Comparison of ENCODE assay signal across 1 cellular context in the genomic region with DNA sequence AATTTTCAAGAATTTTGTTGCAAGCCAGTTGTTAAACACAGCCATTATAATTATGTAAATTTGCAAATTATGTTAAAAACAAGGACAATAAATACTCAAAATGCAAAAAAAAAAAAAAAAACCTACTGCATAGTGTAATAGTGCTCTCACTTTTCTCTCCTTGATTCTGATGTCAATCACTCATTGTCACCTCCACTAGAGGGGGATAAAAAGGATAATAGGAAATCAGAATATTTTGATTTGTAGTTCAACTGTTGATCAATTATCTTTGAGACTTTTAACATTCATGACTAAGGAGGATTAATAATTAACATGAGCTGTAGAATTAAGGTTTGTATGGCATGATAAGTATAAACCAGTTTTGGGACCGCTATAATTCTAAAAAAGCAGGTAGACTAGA.
TF ChIP-seq lines count a peak whose summit lies in the region.

No MANE protein-coding gene starts in this region.

TF ChIP-seq in liver, 16 proteins besides CTCF, POLR2A, EP300 and RAD21:
- no peak for TF ChIP-seq TAF1 (conservative IDR thresholded peaks at IDR 0.05)
- no peak for TF ChIP-seq GABPA (IDR thresholded peaks at IDR 0.05 in 1 of 2, conservative IDR thresholded peaks at IDR 0.05 in 1 of 2)
- TF ChIP-seq, protein P1, sequence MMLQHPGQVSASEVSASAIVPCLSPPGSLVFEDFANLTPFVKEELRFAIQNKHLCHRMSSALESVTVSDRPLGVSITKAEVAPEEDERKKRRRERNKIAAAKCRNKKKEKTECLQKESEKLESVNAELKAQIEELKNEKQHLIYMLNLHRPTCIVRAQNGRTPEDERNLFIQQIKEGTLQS (IDR thresholded peaks at IDR 0.05), result no peak
- TF ChIP-seq, protein P2, sequence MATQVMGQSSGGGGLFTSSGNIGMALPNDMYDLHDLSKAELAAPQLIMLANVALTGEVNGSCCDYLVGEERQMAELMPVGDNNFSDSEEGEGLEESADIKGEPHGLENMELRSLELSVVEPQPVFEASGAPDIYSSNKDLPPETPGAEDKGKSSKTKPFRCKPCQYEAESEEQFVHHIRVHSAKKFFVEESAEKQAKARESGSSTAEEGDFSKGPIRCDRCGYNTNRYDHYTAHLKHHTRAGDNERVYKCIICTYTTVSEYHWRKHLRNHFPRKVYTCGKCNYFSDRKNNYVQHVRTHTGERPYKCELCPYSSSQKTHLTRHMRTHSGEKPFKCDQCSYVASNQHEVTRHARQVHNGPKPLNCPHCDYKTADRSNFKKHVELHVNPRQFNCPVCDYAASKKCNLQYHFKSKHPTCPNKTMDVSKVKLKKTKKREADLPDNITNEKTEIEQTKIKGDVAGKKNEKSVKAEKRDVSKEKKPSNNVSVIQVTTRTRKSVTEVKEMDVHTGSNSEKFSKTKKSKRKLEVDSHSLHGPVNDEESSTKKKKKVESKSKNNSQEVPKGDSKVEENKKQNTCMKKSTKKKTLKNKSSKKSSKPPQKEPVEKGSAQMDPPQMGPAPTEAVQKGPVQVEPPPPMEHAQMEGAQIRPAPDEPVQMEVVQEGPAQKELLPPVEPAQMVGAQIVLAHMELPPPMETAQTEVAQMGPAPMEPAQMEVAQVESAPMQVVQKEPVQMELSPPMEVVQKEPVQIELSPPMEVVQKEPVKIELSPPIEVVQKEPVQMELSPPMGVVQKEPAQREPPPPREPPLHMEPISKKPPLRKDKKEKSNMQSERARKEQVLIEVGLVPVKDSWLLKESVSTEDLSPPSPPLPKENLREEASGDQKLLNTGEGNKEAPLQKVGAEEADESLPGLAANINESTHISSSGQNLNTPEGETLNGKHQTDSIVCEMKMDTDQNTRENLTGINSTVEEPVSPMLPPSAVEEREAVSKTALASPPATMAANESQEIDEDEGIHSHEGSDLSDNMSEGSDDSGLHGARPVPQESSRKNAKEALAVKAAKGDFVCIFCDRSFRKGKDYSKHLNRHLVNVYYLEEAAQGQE (IDR thresholded peaks at IDR 0.05), result no peak
- TF ChIP-seq JUND (IDR thresholded peaks at IDR 0.05), result no peak
- TF ChIP-seq HNF4A (conservative IDR thresholded peaks at IDR 0.05), result no peak
- TF ChIP-seq, protein P3, sequence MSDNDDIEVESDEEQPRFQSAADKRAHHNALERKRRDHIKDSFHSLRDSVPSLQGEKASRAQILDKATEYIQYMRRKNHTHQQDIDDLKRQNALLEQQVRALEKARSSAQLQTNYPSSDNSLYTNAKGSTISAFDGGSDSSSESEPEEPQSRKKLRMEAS (IDR thresholded peaks at IDR 0.05), result no peak
- TF ChIP-seq RXRA (IDR thresholded peaks at IDR 0.05), result no peak
- no peak for TF ChIP-seq FOXA1 (IDR thresholded peaks at IDR 0.05)
- no peak for TF ChIP-seq NR2F2 (IDR thresholded peaks at IDR 0.05)
- TF ChIP-seq HNF4G (IDR thresholded peaks at IDR 0.05), result no peak
- no peak for TF ChIP-seq EGR1 (IDR thresholded peaks at IDR 0.05; ENCODE audit: low read depth in 2 of 2)
- TF ChIP-seq SP1 (IDR thresholded peaks at IDR 0.05), result no peak
- no peak for TF ChIP-seq YY1 (IDR thresholded peaks at IDR 0.05)
- TF ChIP-seq, protein P4, sequence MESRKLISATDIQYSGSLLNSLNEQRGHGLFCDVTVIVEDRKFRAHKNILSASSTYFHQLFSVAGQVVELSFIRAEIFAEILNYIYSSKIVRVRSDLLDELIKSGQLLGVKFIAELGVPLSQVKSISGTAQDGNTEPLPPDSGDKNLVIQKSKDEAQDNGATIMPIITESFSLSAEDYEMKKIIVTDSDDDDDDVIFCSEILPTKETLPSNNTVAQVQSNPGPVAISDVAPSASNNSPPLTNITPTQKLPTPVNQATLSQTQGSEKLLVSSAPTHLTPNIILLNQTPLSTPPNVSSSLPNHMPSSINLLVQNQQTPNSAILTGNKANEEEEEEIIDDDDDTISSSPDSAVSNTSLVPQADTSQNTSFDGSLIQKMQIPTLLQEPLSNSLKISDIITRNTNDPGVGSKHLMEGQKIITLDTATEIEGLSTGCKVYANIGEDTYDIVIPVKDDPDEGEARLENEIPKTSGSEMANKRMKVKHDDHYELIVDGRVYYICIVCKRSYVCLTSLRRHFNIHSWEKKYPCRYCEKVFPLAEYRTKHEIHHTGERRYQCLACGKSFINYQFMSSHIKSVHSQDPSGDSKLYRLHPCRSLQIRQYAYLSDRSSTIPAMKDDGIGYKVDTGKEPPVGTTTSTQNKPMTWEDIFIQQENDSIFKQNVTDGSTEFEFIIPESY (IDR thresholded peaks at IDR 0.05), result no peak
- TF ChIP-seq FOXA2 (IDR thresholded peaks at IDR 0.05), result no peak
